1 cellular context compared by ENCODE assay signal in genomic region chrX:104165894-104166734, GRCh38.
TF ChIP-seq lines count a peak whose summit lies in the region.

TSS of gene FAM199X (plus strand) at chrX:104166453. CDS start at chrX:104166786, 333 bp downstream.

TF ChIP-seq in K562, 482 proteins besides CTCF, POLR2A, EP300 and RAD21 (continued from another document and continues in another):
- TF ChIP-seq MBD2 (IDR thresholded peaks at IDR 0.05; ENCODE audit: borderline replicate concordance, low read depth) (no peak), ZKSCAN8 (CRISPR knock-in tag; IDR thresholded peaks at IDR 0.05) (no peak), HMG20B (CRISPR knock-in tag; IDR thresholded peaks at IDR 0.05) (no peak), ZNF165 (CRISPR knock-in tag; IDR thresholded peaks at IDR 0.05; ENCODE audit: borderline replicate concordance) (no peak), ZNF263 (CRISPR knock-in tag; IDR thresholded peaks at IDR 0.05; ENCODE audit: borderline replicate concordance) (no peak), ARID3A (IDR thresholded peaks at IDR 0.05; ENCODE audit: borderline replicate concordance, low read depth, low read length) (no peak), NR1H2 (CRISPR knock-in tag; IDR thresholded peaks at IDR 0.05) (no peak), NKRF (IDR thresholded peaks at IDR 0.05; ENCODE audit: borderline replicate concordance) (no peak), BCLAF1 (IDR thresholded peaks at IDR 0.05; ENCODE audit: borderline replicate concordance in 1 of 2, control insufficient read depth in 1 of 2, low read depth in 2 of 2, low read length in 1 of 2) (no peak), RFX1 (IDR thresholded peaks at IDR 0.05) (no peak), ARID4B (CRISPR knock-in tag; IDR thresholded peaks at IDR 0.05) (0 out of 2 replicates have a peak, but pooled peaks have one; percentile 35), JUND (IDR thresholded peaks at IDR 0.05; ENCODE audit: borderline replicate concordance, low read depth, low read length) (no peak), JUND (tag; IDR thresholded peaks at IDR 0.05; ENCODE audit: borderline replicate concordance, low read depth, low read length) (0 out of 3 replicates have a peak, but pooled peaks have one; percentile 10), ZNF274 (IDR thresholded peaks at IDR 0.05; ENCODE audit: borderline replicate concordance, low read depth, low read length) (no peak), BMI1 (IDR thresholded peaks at IDR 0.05; ENCODE audit: low read length) (no peak), ZBTB5 (IDR thresholded peaks at IDR 0.05) (no peak), TRIM24 (IDR thresholded peaks at IDR 0.05) (no peak), ZNF143 (CRISPR knock-in tag; IDR thresholded peaks at IDR 0.05) (no peak), SRSF9 (IDR thresholded peaks at IDR 0.05; ENCODE audit: borderline replicate concordance, low read depth, low read length) (no peak), ZNF75A (CRISPR knock-in tag; IDR thresholded peaks at IDR 0.05) (no peak), BDP1 (IDR thresholded peaks at IDR 0.05; ENCODE audit: insufficient read depth, insufficient read length) (no peak), ZNF316 (IDR thresholded peaks at IDR 0.05) (no peak), CCNT2 (IDR thresholded peaks at IDR 0.05; ENCODE audit: borderline replicate concordance, extremely low read depth, insufficient read length, low read depth, low read length) (peak; percentile 74), ZBTB8A (IDR thresholded peaks at IDR 0.05; ENCODE audit: partially characterized antibody) (no peak), TFAM (CRISPR knock-in tag; conservative IDR thresholded peaks at IDR 0.05) (no peak), ZNF174 (CRISPR knock-in tag; IDR thresholded peaks at IDR 0.05) (no peak), ZNF77 (CRISPR knock-in tag; IDR thresholded peaks at IDR 0.05) (no peak), CAMTA2 (CRISPR knock-in tag; conservative IDR thresholded peaks at IDR 0.05) (no peak), HMG20A (CRISPR knock-in tag; conservative IDR thresholded peaks at IDR 0.05) (no peak), ZNF76 (CRISPR knock-in tag; IDR thresholded peaks at IDR 0.05; ENCODE audit: borderline replicate concordance) (no peak), SP2 (IDR thresholded peaks at IDR 0.05; ENCODE audit: extremely low read depth, low read depth, low read length, poor library complexity, severe bottlenecking) (peak; percentile 43), SUPT5H (IDR thresholded peaks at IDR 0.05) (peak; percentile 68), FOXM1 (IDR thresholded peaks at IDR 0.05; ENCODE audit: low read depth) (no peak), FOXM1 (CRISPR knock-in tag; IDR thresholded peaks at IDR 0.05; ENCODE audit: low read depth) (no peak), ARID1B (IDR thresholded peaks at IDR 0.05) (no peak), VEZF1 (CRISPR knock-in tag; IDR thresholded peaks at IDR 0.05) (peak; percentile 86), FOXP1 (CRISPR knock-in tag; IDR thresholded peaks at IDR 0.05) (no peak), L3MBTL2 (IDR thresholded peaks at IDR 0.05) (peak; percentile 52; the same call in 1 of the 2 replicates), TSC22D4 (tag; IDR thresholded peaks at IDR 0.05) (no peak), BCOR (IDR thresholded peaks at IDR 0.05) (no peak), NCOR1 (IDR thresholded peaks at IDR 0.05) (peak; percentile 49), HOXB6 (CRISPR knock-in tag; IDR thresholded peaks at IDR 0.05; ENCODE audit: borderline replicate concordance) (no peak), THAP12 (CRISPR knock-in tag; IDR thresholded peaks at IDR 0.05) (peak; percentile 76; the same call in 1 of the 2 replicates), ATF3 (IDR thresholded peaks at IDR 0.05) (no peak), ATF3 (CRISPR knock-in tag; conservative IDR thresholded peaks at IDR 0.05) (no peak), TGIF2 (CRISPR knock-in tag; IDR thresholded peaks at IDR 0.05) (no peak), NFE2L1 (tag; IDR thresholded peaks at IDR 0.05; ENCODE audit: borderline replicate concordance, low read depth) (no peak), NELFE (IDR thresholded peaks at IDR 0.05; ENCODE audit: insufficient read depth, insufficient read length) (no peak), ZNF277 (CRISPR knock-in tag; IDR thresholded peaks at IDR 0.05; ENCODE audit: borderline replicate concordance) (no peak), ZBTB17 (CRISPR knock-in tag; IDR thresholded peaks at IDR 0.05) (no peak)
